In the genomic region with DNA sequence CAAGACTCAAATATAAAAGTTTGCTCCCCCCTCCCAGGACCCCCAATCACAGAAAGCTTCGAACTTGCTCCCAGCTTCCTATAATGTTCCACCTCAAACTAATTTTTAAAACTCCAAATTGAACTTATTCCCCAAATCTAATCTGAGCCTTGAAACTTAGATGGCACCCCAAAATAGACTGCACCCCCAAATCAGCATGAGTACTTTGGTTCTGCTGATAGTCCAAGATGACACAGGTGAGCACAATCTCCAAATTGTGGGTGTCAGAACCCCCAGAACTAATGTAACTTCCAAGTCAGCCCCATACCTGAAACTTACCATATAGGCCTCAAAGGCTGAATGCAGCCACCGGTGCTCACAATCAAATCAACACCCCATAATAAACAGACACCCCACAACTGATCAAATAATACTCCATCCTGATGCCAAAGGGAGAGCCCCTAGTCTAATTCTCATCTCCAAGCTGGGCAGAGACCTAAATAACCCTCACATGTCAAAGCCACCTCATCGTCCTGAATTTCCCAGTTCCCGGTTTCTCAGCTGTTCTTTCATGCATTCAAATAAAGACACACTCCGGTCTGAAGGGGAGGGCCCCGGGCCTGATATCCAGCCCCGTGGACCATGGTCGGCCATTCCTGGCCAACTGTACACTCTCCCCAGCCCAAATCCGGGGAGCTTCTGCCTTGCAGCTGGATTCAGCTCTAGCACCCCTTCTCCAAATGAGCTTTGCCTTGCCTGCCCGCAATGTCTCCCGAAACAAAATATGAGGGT, we compare ENCODE assay signal across 10 cellular contexts. TPM values are rescaled to one million over a fixed set of nuclear protein-coding genes. Genes with fewer than 3 reads are reported as not detected.
DNase-seq lines count a peak whose midpoint lies in the region; ATAC-seq and TF ChIP-seq lines count a peak whose summit lies in the region.
"Had no signal": no experiment of that assay in that cellular context is flagged by ENCODE, and none has a peak within 500 bp of the region (broad histone marks: within the 10 kb centered on the region; RNA-seq: fewer than 3 reads in every experiment).

No MANE protein-coding gene starts in this region.

- H3K36me3 Mint-ChIP-seq in HFFc6 (ENCODE audit: low read depth), result no peaks in the 10 kb centered on the region
- H3K36me3 Mint-ChIP-seq in naive thymus-derived CD8-positive, alpha-beta T cell, result peaks cover 0 to 7% (median 0%) of the 10 kb centered on the region in 3 donors

- no peak for ATAC-seq in naive thymus-derived CD8-positive, alpha-beta T cell
- ATAC-seq in HG03521 (IDR thresholded peaks at IDR 0.05; ENCODE audit: unreplicated experiment) (no peak), GM18867 (IDR thresholded peaks at IDR 0.05; ENCODE audit: unreplicated experiment) (no peak)

- H3K4me1 Mint-ChIP-seq in HFFc6 (ENCODE audit: low read depth), result peaks cover 14% of the 10 kb centered on the region
- peaks cover 32 to 80% (median 60%) of the 10 kb centered on the region in 4 donors for H3K4me1 Mint-ChIP-seq in naive thymus-derived CD8-positive, alpha-beta T cell

- H3K4me1 ChIP-seq in ACC112 (ENCODE audit: control insufficient read depth, insufficient read depth, low read length, unreplicated experiment), result peaks cover 14% of the 10 kb centered on the region

- POLR2A ChIA-PET in naive thymus-derived CD8-positive, alpha-beta T cell (lab: Charles Lee), result interaction anchor here (0.7 to 10.3 kb wide), 14 partner anchors 8 to 463 kb away, joined by 3 to 81 read pairs (median 3); partner anchors contain the start of genes POLR2A, RNASEK and SLC16A13

- H3K4me3 ChIP-seq in ACC112 (ENCODE audit: low read depth, low read length) (peak overlapping the region; percentile 65; the same call in 1 of the 2 replicates), coronary artery (peak overlapping the region; percentile 51)

- H2AFZ ChIP-seq in ACC112 (ENCODE audit: low read length, unreplicated experiment), result no peak overlapping the region

- H3K27ac ChIP-seq in ACC112 (ENCODE audit: low read depth, low read length), result no peak overlapping the region
- H3K27ac ChIP-seq in coronary artery, result peak overlapping the region in 1 of 2 donors; percentile 85

- peak overlapping the region; percentile 53; the same call in 1 of the 2 replicates for H3K4me3 Mint-ChIP-seq in HFFc6
- H3K4me3 Mint-ChIP-seq in naive thymus-derived CD8-positive, alpha-beta T cell, result peak overlapping the region in 9 of 10 donors; percentile 16 to 67 (median 39)
- H3K4me3 Mint-ChIP-seq: activated naive CD8-positive, alpha-beta T cell had no signal

- peaks cover 13% of the 10 kb centered on the region for H3K27me3 ChIP-seq in ACC112 (ENCODE audit: insufficient read depth, low read length)

- H3K9me3 Mint-ChIP-seq in HFFc6, result no peaks in the 10 kb centered on the region
- H3K9me3 Mint-ChIP-seq in naive thymus-derived CD8-positive, alpha-beta T cell, result no peaks in the 10 kb centered on the region

- no peaks in the 10 kb centered on the region for H3K36me3 ChIP-seq in ACC112 (ENCODE audit: insufficient read depth, low read length)

- DNase-seq in HFFc6 (no peak), coronary artery (ENCODE audit: low spot score) (no peak), A172 (ENCODE audit: low spot score) (no peak), mesenteric fat pad (ENCODE audit: low spot score) (no peak)
- no peak for DNase-seq in naive thymus-derived CD8-positive, alpha-beta T cell

- TF ChIP-seq CTCF in HFFc6 (IDR thresholded peaks at IDR 0.05), result no peak
- TF ChIP-seq CTCF in coronary artery (IDR thresholded peaks at IDR 0.05), result no peak

- no peaks in the 10 kb centered on the region for H3K79me2 ChIP-seq in ACC112 (ENCODE audit: control insufficient read depth, insufficient read depth, low read length, unreplicated experiment)

- H3K27ac Mint-ChIP-seq in HFFc6, result no peak overlapping the region
- H3K27ac Mint-ChIP-seq in naive thymus-derived CD8-positive, alpha-beta T cell, result peak overlapping the region in 8 of 10 donors; percentile 38 to 93 (median 54)
- H3K27ac Mint-ChIP-seq: activated naive CD8-positive, alpha-beta T cell had no signal

- peaks cover 7% of the 10 kb centered on the region for H3K27me3 Mint-ChIP-seq in HFFc6 (ENCODE audit: insufficient read depth)
- peaks cover 0 to 10% (median 0%) of the 10 kb centered on the region in 5 donors for H3K27me3 Mint-ChIP-seq in naive thymus-derived CD8-positive, alpha-beta T cell
- H3K27me3 Mint-ChIP-seq: activated naive CD8-positive, alpha-beta T cell had no signal

RNA-seq across cellular contexts. Expression of gene BCL6B, which starts 1.8 kb away (rescaled TPM):
- not detected for total RNA-seq in HFFc6 (2021; fragmentation: NEBNext Ultra II Directional; extraction: Animal tissue kit (Norgen Biotek cat#: 25700))
- not detected for total RNA-seq in naive thymus-derived CD8-positive, alpha-beta T cell
- polyA plus RNA-seq in naive thymus-derived CD8-positive, alpha-beta T cell, result not detected
- 0.07 TPM in 1 of 2 replicates, not detected in the other for total RNA-seq in A172 (2014; rRNA removed; shearing (Covaris generic))
- 32.2 TPM for total RNA-seq in mesenteric fat pad
- total RNA-seq: Daoy had no signal

RNA-seq across cellular contexts. Expression of gene RNASEK, which starts 8.7 kb away (rescaled TPM):
- total RNA-seq in HFFc6 (2021; fragmentation: NEBNext Ultra II Directional; extraction: Animal tissue kit (Norgen Biotek cat#: 25700)), result 100 to 1,000 TPM; 286 to 382 (median 343) TPM
- total RNA-seq in naive thymus-derived CD8-positive, alpha-beta T cell, result 100 to 1,000 TPM; 117 to 120 TPM
- 100 to 1,000 TPM; 477 to 597 (median 559) TPM for polyA plus RNA-seq in naive thymus-derived CD8-positive, alpha-beta T cell
- 220 and 249 TPM in 2 replicates for total RNA-seq in A172 (2014; rRNA removed; shearing (Covaris generic))
- 243 TPM for total RNA-seq in mesenteric fat pad

RNA-seq across cellular contexts. Expression of gene SLC16A13, which starts 14.7 kb away (rescaled TPM):
- 1 to 10 TPM; 1.6 to 3.4 (median 1.9) TPM for total RNA-seq in HFFc6 (2021; fragmentation: NEBNext Ultra II Directional; extraction: Animal tissue kit (Norgen Biotek cat#: 25700))
- total RNA-seq in naive thymus-derived CD8-positive, alpha-beta T cell, result 10 to 100 TPM; 11.5 to 14.7 TPM
- 1 to 10 TPM in 1 of 3 donors, under 1 TPM in 2; 0.93 to 1.2 (median 0.97) TPM for polyA plus RNA-seq in naive thymus-derived CD8-positive, alpha-beta T cell
- total RNA-seq in A172 (2014; rRNA removed; shearing (Covaris generic)), result 0.74 and 1.9 TPM in 2 replicates
- 2.9 TPM for total RNA-seq in mesenteric fat pad

RNA-seq across cellular contexts. Expression of gene SLC16A11, which starts 22.8 kb away (rescaled TPM):
- not detected for total RNA-seq in HFFc6 (2021; fragmentation: NEBNext Ultra II Directional; extraction: Animal tissue kit (Norgen Biotek cat#: 25700))
- 1 to 10 TPM; 2.8 to 3.5 TPM for total RNA-seq in naive thymus-derived CD8-positive, alpha-beta T cell
- polyA plus RNA-seq in naive thymus-derived CD8-positive, alpha-beta T cell, result 1 to 10 TPM; 2.0 to 2.2 (median 2.0) TPM
- not detected in 2 replicates for total RNA-seq in A172 (2014; rRNA removed; shearing (Covaris generic))
- 0.84 TPM for total RNA-seq in mesenteric fat pad
- total RNA-seq: Daoy had no signal

RNA-seq across cellular contexts. Expression of gene ALOX12, which starts 25.2 kb away (rescaled TPM):
- not detected for total RNA-seq in HFFc6 (2021; fragmentation: NEBNext Ultra II Directional; extraction: Animal tissue kit (Norgen Biotek cat#: 25700))
- total RNA-seq in naive thymus-derived CD8-positive, alpha-beta T cell, result not detected
- polyA plus RNA-seq in naive thymus-derived CD8-positive, alpha-beta T cell, result under 1 TPM; 0.09 to 0.31 (median 0.12) TPM
- not detected in 2 replicates for total RNA-seq in A172 (2014; rRNA removed; shearing (Covaris generic))
- total RNA-seq in mesenteric fat pad, result 0.16 TPM
- total RNA-seq: Daoy had no signal

Comparison
In these comparisons a context has a peak if more than half of its experiments do, and no peak if none do; other contexts are left out.
1. RNA of gene BCL6B, which starts 1.8 kb away (total RNA-seq): 32.2 TPM in mesenteric fat pad (single experiment); not detected in naive thymus-derived CD8-positive, alpha-beta T cell, 0.07 TPM in A172 and not detected in HFFc6; every median in the first group is over 10 times any median in the second.